ENCODE assay signal across 8 cellular contexts in the genomic region with DNA sequence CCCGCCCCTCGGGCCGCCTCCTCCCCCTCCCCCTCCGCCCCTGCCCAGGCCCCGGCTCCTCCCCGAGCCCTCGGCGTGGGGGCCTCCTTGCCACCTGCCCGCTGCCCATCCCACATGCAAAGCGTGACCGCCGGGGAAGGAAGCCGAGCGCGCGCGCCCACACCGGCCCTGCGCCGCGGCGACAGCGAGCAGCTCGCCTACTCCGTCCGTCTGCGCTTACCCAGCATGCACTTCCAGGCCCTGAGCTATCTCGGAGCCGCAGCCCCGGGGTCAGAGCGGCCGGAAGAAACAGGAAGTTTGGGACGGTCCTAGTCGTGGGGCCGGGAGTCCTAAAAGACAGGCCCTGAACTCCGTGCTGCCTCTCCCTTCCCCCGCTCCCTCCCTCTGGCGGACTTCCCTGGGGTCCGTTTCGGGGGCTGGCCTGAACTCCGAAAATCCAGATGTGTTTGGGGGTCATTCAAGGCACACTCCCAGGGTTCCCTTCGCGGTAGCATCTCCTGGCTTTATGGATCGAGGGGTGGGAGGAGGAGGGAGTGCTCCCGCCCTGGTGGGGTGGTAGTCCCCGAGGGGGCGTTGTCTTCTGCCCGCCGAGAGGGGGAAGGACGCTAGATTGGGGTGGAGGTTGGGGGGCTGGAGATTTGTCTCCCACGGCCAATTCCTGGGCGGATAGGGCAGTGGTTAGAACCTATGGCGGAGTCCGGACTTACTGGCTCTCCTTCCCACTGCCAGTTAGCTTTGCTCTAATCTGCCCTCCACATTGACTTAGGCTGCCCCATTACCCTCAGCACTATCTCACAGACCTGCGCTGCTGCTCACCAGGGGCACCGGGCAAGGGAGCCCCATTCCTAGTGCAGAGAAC. TPM values are rescaled to one million over a fixed set of nuclear protein-coding genes. Genes with fewer than 3 reads are reported as not detected.
DNase-seq lines count a peak whose midpoint lies in the region; ATAC-seq and TF ChIP-seq lines count a peak whose summit lies in the region.

No MANE protein-coding gene starts in this region.

- CTCF ChIA-PET in activated CD8-positive, alpha-beta memory T cell treated with anti-CD3 and anti-CD28 coated beads, Interleukin-2, amount 10 ng/mL, durations not matched to agents 7 days and 5 days (lab: Charles Lee): interaction anchor here (0.9 kb wide), 1 partner anchor 17 kb away, joined by 3 read pairs; no protein-coding TSS in a partner anchor

- peak overlapping the region; percentile 67 for H3K27ac Mint-ChIP-seq in activated CD8-positive, alpha-beta memory T cell treated with anti-CD3 and anti-CD28 coated beads, Interleukin-2, amount 10 ng/mL, durations not matched to agents 7 days and 5 days

- DNase-seq in Ammon's horn (ENCODE audit: low spot score) (peak; percentile 35), NCI-H2227 (lab: John Stamatoyannopoulos, UW; ENCODE audit: unreplicated experiment) (peak; percentile 89), foreskin keratinocyte (no peak), cerebellum (ENCODE audit: low spot score) (no peak)
- peak; percentile 68 for DNase-seq in activated CD8-positive, alpha-beta memory T cell treated with anti-CD3 and anti-CD28 coated beads, Interleukin-2, amount 10 ng/mL, durations not matched to agents 7 days and 5 days

- H3K4me1 ChIP-seq in foreskin keratinocyte (no peaks in the 10 kb centered on the region), neuron (ENCODE audit: insufficient read depth, low read length) (peaks cover 5% of the 10 kb centered on the region)

- H3K27me3 Mint-ChIP-seq in activated CD8-positive, alpha-beta memory T cell treated with anti-CD3 and anti-CD28 coated beads, Interleukin-2, amount 10 ng/mL, durations not matched to agents 7 days and 5 days: peaks cover 8% of the 10 kb centered on the region

- peak overlapping the region; percentile 44 for H2AFZ ChIP-seq in neuron (ENCODE audit: low read depth, low read length)

- no peaks in the 10 kb centered on the region for H3K9me3 Mint-ChIP-seq in activated CD8-positive, alpha-beta memory T cell treated with anti-CD3 and anti-CD28 coated beads, Interleukin-2, amount 10 ng/mL, durations not matched to agents 7 days and 5 days (ENCODE audit: low read depth)

- H3K4me3 ChIP-seq in neuron (ENCODE audit: low read length): peak overlapping the region; percentile 43

- no peak for TF ChIP-seq CTCF in foreskin keratinocyte (conservative IDR thresholded peaks at IDR 0.05)

- no peak overlapping the region for H3K27ac ChIP-seq in foreskin keratinocyte

- H3K36me3 ChIP-seq in neuron (ENCODE audit: insufficient read depth, low read length): no peaks in the 10 kb centered on the region

- H3K9me3 ChIP-seq in neuron (ENCODE audit: low read length): no peaks in the 10 kb centered on the region

- peak; percentile 69 for ATAC-seq in GM18511 (IDR thresholded peaks at IDR 0.05; ENCODE audit: unreplicated experiment)
- ATAC-seq in HG02885 (IDR thresholded peaks at IDR 0.05; ENCODE audit: poor library complexity, unreplicated experiment): peak; percentile 73
- ATAC-seq in activated CD8-positive, alpha-beta memory T cell treated with anti-CD3 and anti-CD28 coated beads, Interleukin-2, amount 10 ng/mL, durations not matched to agents 7 days and 5 days: peak; percentile 63
- peak; percentile 52 for ATAC-seq in foreskin keratinocyte

- peaks cover 38% of the 10 kb centered on the region for H3K4me1 Mint-ChIP-seq in activated CD8-positive, alpha-beta memory T cell treated with anti-CD3 and anti-CD28 coated beads, Interleukin-2, amount 10 ng/mL, durations not matched to agents 7 days and 5 days

- peaks cover 2% of the 10 kb centered on the region for H3K36me3 Mint-ChIP-seq in activated CD8-positive, alpha-beta memory T cell treated with anti-CD3 and anti-CD28 coated beads, Interleukin-2, amount 10 ng/mL, durations not matched to agents 7 days and 5 days

- peaks cover 10% of the 10 kb centered on the region for H3K27me3 ChIP-seq in foreskin keratinocyte
- no peaks in the 10 kb centered on the region for H3K27me3 ChIP-seq in neuron (ENCODE audit: insufficient read depth, low read length)

- peak overlapping the region; percentile 65 for H3K4me3 Mint-ChIP-seq in activated CD8-positive, alpha-beta memory T cell treated with anti-CD3 and anti-CD28 coated beads, Interleukin-2, amount 10 ng/mL, durations not matched to agents 7 days and 5 days

RNA-seq across cellular contexts. Expression of a gene that starts 25.0 kb away (rescaled TPM):
- total RNA-seq in activated CD8-positive, alpha-beta memory T cell treated with anti-CD3 and anti-CD28 coated beads, Interleukin-2, amount 10 ng/mL, durations not matched to agents 7 days and 5 days: 10 to 100 TPM in 1 of 2 experiments, 1 to 10 TPM in 1; 9.1 to 10.2 TPM
- 3.3 and 3.5 TPM in 2 replicates for total RNA-seq in foreskin keratinocyte
- 1.2 and 1.7 TPM in 2 replicates for polyA plus RNA-seq in foreskin keratinocyte
- total RNA-seq in cerebellum: 3.7 TPM

RNA-seq across cellular contexts. Expression of a gene that starts 51.5 kb away (rescaled TPM):
- total RNA-seq in activated CD8-positive, alpha-beta memory T cell treated with anti-CD3 and anti-CD28 coated beads, Interleukin-2, amount 10 ng/mL, durations not matched to agents 7 days and 5 days: 10 to 100 TPM; 22.8 to 37.0 TPM
- total RNA-seq in foreskin keratinocyte (35.1 and 39.4 TPM in 2 replicates), cerebellum (7.3 TPM)
- 21.1 and 26.0 TPM in 2 replicates for polyA plus RNA-seq in foreskin keratinocyte

Comparison
In these comparisons a context has a peak if more than half of its experiments do, and no peak if none do; other contexts are left out.
1. DNase-seq: peak in Ammon's horn (single experiment), NCI-H2227 (single experiment) and activated CD8-positive, alpha-beta memory T cell treated with anti-CD3 and anti-CD28 coated beads, Interleukin-2, amount 10 ng/mL, durations not matched to agents 7 days and 5 days (single experiment); none in foreskin keratinocyte (0 of 2) and cerebellum (single experiment).
2. Peak in every context shown above with its lines, with median percentiles within 50 percentile points of each other: ATAC-seq.